Comparison of ENCODE assay signal across 24 cellular contexts in the genomic region with DNA sequence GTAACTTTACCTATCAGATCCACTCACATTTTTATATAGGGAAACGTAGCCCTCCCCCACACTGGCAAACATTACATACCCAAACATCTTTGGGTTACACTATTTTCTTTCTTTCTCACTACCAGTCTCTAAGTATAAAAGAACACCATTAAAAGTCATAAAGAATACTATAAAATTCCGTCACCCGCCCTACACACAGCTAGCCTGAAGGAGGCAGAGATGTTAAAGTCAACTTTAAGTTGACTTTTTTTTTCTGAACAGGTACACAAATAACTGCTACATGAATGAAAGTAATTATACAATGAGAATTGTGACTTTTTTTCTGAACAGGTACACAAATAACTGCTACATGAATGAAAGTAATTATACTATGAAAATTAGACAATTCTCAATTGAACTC.
"Had no signal": no experiment of that assay in that cellular context is flagged by ENCODE, and none has a peak within 500 bp of the region (broad histone marks: within the 10 kb centered on the region; RNA-seq: fewer than 3 reads in every experiment).

No MANE protein-coding gene starts in this region.

- H3K27ac ChIP-seq: coronary artery, esophagus squamous epithelium, psoas muscle, sigmoid colon, stomach, thyroid gland had no signal

- H3K27me3 Mint-ChIP-seq: effector memory CD8-positive, alpha-beta T cell; memory B cell had no signal

- DNase-seq: dermis blood vessel endothelial cell; effector memory CD8-positive, alpha-beta T cell; esophagus squamous epithelium; foreskin melanocyte; hypothalamus; immature natural killer cell; islet precursor cell; kidney glomerular epithelial cell; left ventricle myocardium superior; natural killer cell; posterior cingulate gyrus; psoas muscle; right cardiac atrium; sigmoid colon; stimulated activated CD4-positive, alpha-beta T cell treated with anti-CD3 and anti-CD28 coated beads, Interleukin-2, amount 100 ng/mL, for 24 hours; stimulated activated CD4-positive, alpha-beta T cell treated with anti-CD3 and anti-CD28 coated beads, Interleukin-4, amount 100 ng/mL, for 24 hours; stimulated activated naive CD4-positive, alpha-beta T cell treated with Interleukin-2 at 50 U/mL for 16 hours; stomach; thyroid gland; trophoblast cell had no signal

- ATAC-seq: effector memory CD8-positive, alpha-beta T cell; left ventricle myocardium superior; natural killer cell; psoas muscle; right cardiac atrium; stimulated activated effector memory CD8-positive, alpha-beta T cell treated with anti-CD3 and anti-CD28 coated beads, Interleukin-12 subunit alpha, Interleukin-12 subunit beta, amount 100 ng/mL, for 72 hours had no signal

- H3K4me3 Mint-ChIP-seq: effector memory CD8-positive, alpha-beta T cell; immature natural killer cell; memory B cell; natural killer cell; stimulated activated effector memory CD8-positive, alpha-beta T cell treated with anti-CD3 and anti-CD28 coated beads, Interleukin-12 subunit alpha, Interleukin-12 subunit beta, amount 100 ng/mL, for 72 hours had no signal

- H3K36me3 Mint-ChIP-seq: immature natural killer cell; memory B cell; stimulated activated effector memory CD8-positive, alpha-beta T cell treated with anti-CD3 and anti-CD28 coated beads, Interleukin-12 subunit alpha, Interleukin-12 subunit beta, amount 100 ng/mL, for 72 hours had no signal

- H3K4me3 ChIP-seq: coronary artery, esophagus squamous epithelium, lung, psoas muscle, sigmoid colon, stomach, thyroid gland had no signal

- H3K4me1 ChIP-seq: esophagus squamous epithelium, psoas muscle, sigmoid colon, stomach, thyroid gland had no signal

- H3K9me3 ChIP-seq: esophagus squamous epithelium, psoas muscle, sigmoid colon, stomach, thyroid gland had no signal

- H3K4me1 Mint-ChIP-seq: immature natural killer cell; memory B cell; natural killer cell; stimulated activated effector memory CD8-positive, alpha-beta T cell treated with anti-CD3 and anti-CD28 coated beads, Interleukin-12 subunit alpha, Interleukin-12 subunit beta, amount 100 ng/mL, for 72 hours had no signal

- H3K27ac Mint-ChIP-seq: effector memory CD8-positive, alpha-beta T cell; immature natural killer cell; memory B cell; natural killer cell; stimulated activated effector memory CD8-positive, alpha-beta T cell treated with anti-CD3 and anti-CD28 coated beads, Interleukin-12 subunit alpha, Interleukin-12 subunit beta, amount 100 ng/mL, for 72 hours had no signal

- H3K27me3 ChIP-seq: esophagus squamous epithelium, sigmoid colon, stomach, thyroid gland had no signal

- H3K36me3 ChIP-seq: esophagus squamous epithelium, sigmoid colon, stomach, thyroid gland had no signal
